1 cellular context compared by ENCODE assay signal in the genomic region with DNA sequence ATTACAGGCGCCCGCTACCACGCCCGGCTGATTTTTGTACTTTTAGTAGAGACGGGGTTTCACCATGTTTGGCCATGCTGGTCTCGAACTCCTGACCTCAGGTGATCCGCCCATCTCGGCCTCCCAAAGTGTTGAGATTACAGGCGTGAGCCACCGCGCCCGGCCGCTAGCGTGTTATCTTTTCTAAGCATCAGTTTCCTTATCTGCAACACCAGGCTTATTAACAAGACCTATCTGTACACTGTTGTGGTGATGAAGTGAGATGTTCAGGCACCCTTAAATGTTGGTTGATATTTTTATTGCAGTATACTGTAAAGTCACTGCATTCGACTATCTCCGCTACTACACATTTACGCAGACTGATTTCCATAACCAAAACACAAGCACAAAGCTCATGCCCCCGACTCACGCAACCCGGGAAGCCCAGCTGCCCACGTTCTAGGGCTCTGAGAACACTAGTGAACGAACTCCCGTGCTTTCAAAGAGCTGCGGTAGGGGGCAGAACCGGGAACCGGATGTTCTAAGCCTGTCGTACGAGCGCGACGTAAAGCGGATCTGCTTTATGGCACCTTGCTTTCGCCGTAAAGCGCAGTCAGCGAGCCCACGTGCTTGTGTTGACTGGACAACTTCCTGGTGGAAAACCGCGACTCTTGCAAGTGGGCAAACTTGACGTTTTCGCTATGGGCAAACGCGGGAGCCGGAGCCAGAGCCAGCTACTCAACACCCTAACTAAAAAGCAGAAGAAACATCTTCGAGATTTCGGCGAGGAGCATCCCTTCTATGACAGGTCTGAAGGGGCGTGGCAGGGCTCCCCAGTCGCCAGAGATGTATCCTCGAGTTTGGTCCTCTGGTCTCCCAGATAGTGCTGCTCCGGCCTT.
TF ChIP-seq lines count a peak whose summit lies in the region.

Gene UTP25, plus strand, starts transcription at position 589 of the 878 bp plus-strand sequence. Its CDS starts 92 bp downstream, at position 681.

TF ChIP-seq in K562, 482 proteins besides CTCF, POLR2A, EP300 and RAD21 (continued from another document and continues in another):
- TF ChIP-seq PRDM10 (IDR thresholded peaks at IDR 0.05; ENCODE audit: partially characterized antibody) (no peak), ZNF239 (CRISPR knock-in tag; IDR thresholded peaks at IDR 0.05) (no peak), POLR2AphosphoS2 (IDR thresholded peaks at IDR 0.05; ENCODE audit: low read length) (no peak), SAFB2 (IDR thresholded peaks at IDR 0.05; ENCODE audit: borderline replicate concordance, low read depth, low read length, severe bottlenecking) (no peak), ZKSCAN8 (CRISPR knock-in tag; IDR thresholded peaks at IDR 0.05) (no peak; the same call in 1 of the 2 replicates), ELF1 (tag; IDR thresholded peaks at IDR 0.05) (peak; percentile 95), ZBTB49 (CRISPR knock-in tag; IDR thresholded peaks at IDR 0.05; ENCODE audit: borderline replicate concordance) (no peak), MCM2 (IDR thresholded peaks at IDR 0.05; ENCODE audit: low read depth) (no peak), CREB3L1 (IDR thresholded peaks at IDR 0.05; ENCODE audit: borderline replicate concordance, low read depth) (peak; percentile 99), E2F6 (IDR thresholded peaks at IDR 0.05; ENCODE audit: borderline replicate concordance in 1 of 2, extremely low read depth in 1 of 2, insufficient read depth in 1 of 2, insufficient read length in 1 of 2, low read depth in 1 of 2, low read length in 1 of 2, poor library complexity in 1 of 2, severe bottlenecking in 1 of 2) (peak; percentile 61 to 66), CLOCK (CRISPR knock-in tag; IDR thresholded peaks at IDR 0.05; ENCODE audit: borderline replicate concordance) (no peak), ZFP1 (CRISPR knock-in tag; IDR thresholded peaks at IDR 0.05) (no peak), E4F1 (CRISPR knock-in tag; IDR thresholded peaks at IDR 0.05; ENCODE audit: borderline replicate concordance) (peak; percentile 100), SRSF7 (optimal IDR thresholded peaks at IDR 0.05; ENCODE audit: low read depth, low read length) (no peak), JUN (IDR thresholded peaks at IDR 0.05; ENCODE audit: borderline replicate concordance, low read depth, low read length) (peak; percentile 90; the same call in 1 of the 2 replicates), JUN (CRISPR knock-in tag; IDR thresholded peaks at IDR 0.05; ENCODE audit: borderline replicate concordance) (no peak), ARID2 (IDR thresholded peaks at IDR 0.05) (no peak), KDM4B (IDR thresholded peaks at IDR 0.05; ENCODE audit: borderline replicate concordance in 2 of 2, low read depth in 1 of 2) (no peak), GTF2E2 (tag; IDR thresholded peaks at IDR 0.05) (no peak; the same call in 1 of the 2 replicates), CBFA2T2 (conservative IDR thresholded peaks at IDR 0.05) (peak; percentile 76), NCOA2 (IDR thresholded peaks at IDR 0.05; ENCODE audit: partially characterized antibody in 2 of 2) (no peak), ZNF174 (CRISPR knock-in tag; IDR thresholded peaks at IDR 0.05) (no peak), NCOR1 (IDR thresholded peaks at IDR 0.05) (peak; percentile 74), HNRNPUL1 (IDR thresholded peaks at IDR 0.05; ENCODE audit: low read length) (no peak), IFI16 (CRISPR knock-in tag; IDR thresholded peaks at IDR 0.05) (no peak), SMAD2 (IDR thresholded peaks at IDR 0.05; ENCODE audit: low read depth, low read length) (no peak), EHMT2 (IDR thresholded peaks at IDR 0.05) (peak; percentile 44; the same call in 1 of the 2 replicates)
- TF ChIP-seq, protein P1, sequence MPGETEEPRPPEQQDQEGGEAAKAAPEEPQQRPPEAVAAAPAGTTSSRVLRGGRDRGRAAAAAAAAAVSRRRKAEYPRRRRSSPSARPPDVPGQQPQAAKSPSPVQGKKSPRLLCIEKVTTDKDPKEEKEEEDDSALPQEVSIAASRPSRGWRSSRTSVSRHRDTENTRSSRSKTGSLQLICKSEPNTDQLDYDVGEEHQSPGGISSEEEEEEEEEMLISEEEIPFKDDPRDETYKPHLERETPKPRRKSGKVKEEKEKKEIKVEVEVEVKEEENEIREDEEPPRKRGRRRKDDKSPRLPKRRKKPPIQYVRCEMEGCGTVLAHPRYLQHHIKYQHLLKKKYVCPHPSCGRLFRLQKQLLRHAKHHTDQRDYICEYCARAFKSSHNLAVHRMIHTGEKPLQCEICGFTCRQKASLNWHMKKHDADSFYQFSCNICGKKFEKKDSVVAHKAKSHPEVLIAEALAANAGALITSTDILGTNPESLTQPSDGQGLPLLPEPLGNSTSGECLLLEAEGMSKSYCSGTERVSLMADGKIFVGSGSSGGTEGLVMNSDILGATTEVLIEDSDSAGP (CRISPR knock-in tag; IDR thresholded peaks at IDR 0.05): no peak
- TF ChIP-seq, protein P2, sequence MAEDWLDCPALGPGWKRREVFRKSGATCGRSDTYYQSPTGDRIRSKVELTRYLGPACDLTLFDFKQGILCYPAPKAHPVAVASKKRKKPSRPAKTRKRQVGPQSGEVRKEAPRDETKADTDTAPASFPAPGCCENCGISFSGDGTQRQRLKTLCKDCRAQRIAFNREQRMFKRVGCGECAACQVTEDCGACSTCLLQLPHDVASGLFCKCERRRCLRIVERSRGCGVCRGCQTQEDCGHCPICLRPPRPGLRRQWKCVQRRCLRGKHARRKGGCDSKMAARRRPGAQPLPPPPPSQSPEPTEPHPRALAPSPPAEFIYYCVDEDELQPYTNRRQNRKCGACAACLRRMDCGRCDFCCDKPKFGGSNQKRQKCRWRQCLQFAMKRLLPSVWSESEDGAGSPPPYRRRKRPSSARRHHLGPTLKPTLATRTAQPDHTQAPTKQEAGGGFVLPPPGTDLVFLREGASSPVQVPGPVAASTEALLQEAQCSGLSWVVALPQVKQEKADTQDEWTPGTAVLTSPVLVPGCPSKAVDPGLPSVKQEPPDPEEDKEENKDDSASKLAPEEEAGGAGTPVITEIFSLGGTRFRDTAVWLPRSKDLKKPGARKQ (CRISPR knock-in tag; IDR thresholded peaks at IDR 0.05): no peak
- TF ChIP-seq, protein P3, sequence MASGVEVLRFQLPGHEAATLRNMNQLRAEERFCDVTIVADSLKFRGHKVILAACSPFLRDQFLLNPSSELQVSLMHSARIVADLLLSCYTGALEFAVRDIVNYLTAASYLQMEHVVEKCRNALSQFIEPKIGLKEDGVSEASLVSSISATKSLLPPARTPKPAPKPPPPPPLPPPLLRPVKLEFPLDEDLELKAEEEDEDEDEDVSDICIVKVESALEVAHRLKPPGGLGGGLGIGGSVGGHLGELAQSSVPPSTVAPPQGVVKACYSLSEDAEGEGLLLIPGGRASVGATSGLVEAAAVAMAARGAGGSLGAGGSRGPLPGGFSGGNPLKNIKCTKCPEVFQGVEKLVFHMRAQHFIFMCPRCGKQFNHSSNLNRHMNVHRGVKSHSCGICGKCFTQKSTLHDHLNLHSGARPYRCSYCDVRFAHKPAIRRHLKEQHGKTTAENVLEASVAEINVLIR (CRISPR knock-in tag; IDR thresholded peaks at IDR 0.05): 0 out of 2 replicates have a peak, but pooled peaks have one; percentile 28
- TF ChIP-seq, protein P4, sequence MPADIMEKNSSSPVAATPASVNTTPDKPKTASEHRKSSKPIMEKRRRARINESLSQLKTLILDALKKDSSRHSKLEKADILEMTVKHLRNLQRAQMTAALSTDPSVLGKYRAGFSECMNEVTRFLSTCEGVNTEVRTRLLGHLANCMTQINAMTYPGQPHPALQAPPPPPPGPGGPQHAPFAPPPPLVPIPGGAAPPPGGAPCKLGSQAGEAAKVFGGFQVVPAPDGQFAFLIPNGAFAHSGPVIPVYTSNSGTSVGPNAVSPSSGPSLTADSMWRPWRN (IDR thresholded peaks at IDR 0.05; ENCODE audit: low read depth): peak; percentile 85
